23 cellular contexts compared by ENCODE assay signal in the genomic region with DNA sequence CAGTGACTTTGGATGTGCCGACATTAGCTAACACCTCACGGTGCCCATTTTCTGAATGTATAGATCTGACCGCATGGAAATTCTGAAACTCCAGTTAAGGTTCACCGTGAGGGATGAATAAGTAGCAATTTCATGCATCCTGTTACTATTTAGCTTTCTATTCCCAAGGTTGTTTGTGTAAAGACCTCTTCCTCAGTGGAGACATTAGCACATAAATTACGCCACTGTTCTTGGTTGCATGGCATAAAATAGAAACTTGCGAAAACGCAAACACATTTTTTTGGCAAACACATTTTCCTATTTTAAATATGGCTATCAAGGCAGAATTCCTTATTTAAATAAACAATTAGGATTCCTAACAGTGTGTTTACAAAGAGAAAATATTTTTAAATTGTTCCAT. TPM values are rescaled to one million over a fixed set of nuclear protein-coding genes. Genes with fewer than 3 reads are reported as not detected.
"Had no signal": no experiment of that assay in that cellular context is flagged by ENCODE, and none has a peak within 500 bp of the region (broad histone marks: within the 10 kb centered on the region; RNA-seq: fewer than 3 reads in every experiment).

No MANE protein-coding gene starts in this region.

- H3K27me3 Mint-ChIP-seq: activated naive CD8-positive, alpha-beta T cell treated with anti-CD3 and anti-CD28 coated beads for 36 hours had no signal

- DNase-seq: activated B cell treated with CpG ODN at 0.5 μM for 24 hours; activated CD4-positive, alpha-beta T cell treated with anti-CD3 and anti-CD28 coated beads for 1 hour; activated CD4-positive, alpha-beta T cell treated with anti-CD3 and anti-CD28 coated beads, Interleukin-2, amount 10 ng/mL, durations not matched to agents 24 days and 14 days; activated CD4-positive, alpha-beta T cell treated with anti-CD3 and anti-CD28 coated beads, Interleukin-2, amount 50 U/mL, for 48 hours; activated CD8-positive, alpha-beta memory T cell treated with anti-CD3 and anti-CD28 coated beads for 24 hours; activated gamma-delta T cell treated with Interleukin-2 at 50 U/mL for 16 hours; activated naive CD4-positive, alpha-beta T cell treated with anti-CD3 and anti-CD28 coated beads, Interleukin-2, amount 10 ng/mL, durations not matched to agents 7 days and 5 days; activated naive CD8-positive, alpha-beta T cell treated with anti-CD3 and anti-CD28 coated beads for 36 hours; activated T-cell treated with anti-CD3 and anti-CD28 coated beads for 4 hours; activated T-cell treated with anti-CD3 and anti-CD28 coated beads, Interleukin-2, amount 50 U/mL, for 72 hours; cerebellar nuclear complex; Karpas-422; MM.1S; NCI-H1105; NCI-H1436; NCI-H1694 treated with DMSO at 0.1 percent for 48 hours; NCI-H2029 treated with DMSO at 0.1 percent for 48 hours; NCI-H510A treated with DMSO at 0.1 percent for 48 hours; NCI-H69; SHP77 had no signal

- H3K4me3 Mint-ChIP-seq: activated B cell treated with CpG ODN at 0.5 μM for 24 hours; activated CD4-positive, alpha-beta T cell treated with anti-CD3 and anti-CD28 coated beads, Interleukin-2, amount 10 ng/mL, durations not matched to agents 24 days and 14 days; activated naive CD4-positive, alpha-beta T cell treated with anti-CD3 and anti-CD28 coated beads, Interleukin-2, amount 10 ng/mL, durations not matched to agents 7 days and 5 days; activated naive CD8-positive, alpha-beta T cell treated with anti-CD3 and anti-CD28 coated beads for 36 hours; activated T-cell treated with anti-CD3 and anti-CD28 coated beads, Interleukin-2, amount 50 U/mL, for 72 hours; T-helper 1 cell treated with Interleukin-12 subunit alpha and Interleukin-12 subunit beta and Interleukin-4 antibody, amounts not matched to agents 30 μg/mL and 1 μg/mL, for 36 hours had no signal

- FAIRE-seq: RCC 7860 had no signal

- ATAC-seq: activated T-cell treated with anti-CD3 and anti-CD28 coated beads, Interleukin-2, amount 50 U/mL, for 72 hours had no signal

- H3K9me3 Mint-ChIP-seq: activated B cell treated with CpG ODN at 0.5 μM for 24 hours; activated CD4-positive, alpha-beta T cell treated with anti-CD3 and anti-CD28 coated beads, Interleukin-2, amount 10 ng/mL, durations not matched to agents 24 days and 14 days; activated naive CD4-positive, alpha-beta T cell treated with anti-CD3 and anti-CD28 coated beads, Interleukin-2, amount 10 ng/mL, durations not matched to agents 7 days and 5 days; activated naive CD8-positive, alpha-beta T cell treated with anti-CD3 and anti-CD28 coated beads for 36 hours; activated T-cell treated with anti-CD3 and anti-CD28 coated beads, Interleukin-2, amount 50 U/mL, for 72 hours; activated T-helper 2 cell treated with anti-CD3 and anti-CD28 coated beads, Interferon-gamma antibody, Interleukin-2, Interleukin-4, amounts not matched to agents 10 μg/mL and 5 μg/mL and 100 μg/mL, durations not matched to agents 14 hours and 24 hours and 36 hours; T-helper 1 cell treated with Interleukin-12 subunit alpha and Interleukin-12 subunit beta and Interleukin-4 antibody, amounts not matched to agents 30 μg/mL and 1 μg/mL, for 36 hours had no signal

- H3K4me1 Mint-ChIP-seq: activated B cell treated with CpG ODN at 0.5 μM for 24 hours; activated CD4-positive, alpha-beta T cell treated with anti-CD3 and anti-CD28 coated beads, Interleukin-2, amount 10 ng/mL, durations not matched to agents 24 days and 14 days; activated naive CD4-positive, alpha-beta T cell treated with anti-CD3 and anti-CD28 coated beads, Interleukin-2, amount 10 ng/mL, durations not matched to agents 7 days and 5 days; activated naive CD8-positive, alpha-beta T cell treated with anti-CD3 and anti-CD28 coated beads for 36 hours had no signal

- H3K27ac Mint-ChIP-seq: activated B cell treated with CpG ODN at 0.5 μM for 24 hours; activated CD4-positive, alpha-beta T cell treated with anti-CD3 and anti-CD28 coated beads, Interleukin-2, amount 10 ng/mL, durations not matched to agents 24 days and 14 days; activated naive CD4-positive, alpha-beta T cell treated with anti-CD3 and anti-CD28 coated beads, Interleukin-2, amount 10 ng/mL, durations not matched to agents 7 days and 5 days; activated naive CD8-positive, alpha-beta T cell treated with anti-CD3 and anti-CD28 coated beads for 36 hours; activated T-cell treated with anti-CD3 and anti-CD28 coated beads, Interleukin-2, amount 50 U/mL, for 72 hours; activated T-helper 2 cell treated with anti-CD3 and anti-CD28 coated beads, Interferon-gamma antibody, Interleukin-2, Interleukin-4, amounts not matched to agents 10 μg/mL and 5 μg/mL and 100 μg/mL, durations not matched to agents 14 hours and 24 hours and 36 hours; T-helper 1 cell treated with Interleukin-12 subunit alpha and Interleukin-12 subunit beta and Interleukin-4 antibody, amounts not matched to agents 30 μg/mL and 1 μg/mL, for 36 hours had no signal

- H3K36me3 Mint-ChIP-seq: activated naive CD4-positive, alpha-beta T cell treated with anti-CD3 and anti-CD28 coated beads, Interleukin-2, amount 10 ng/mL, durations not matched to agents 7 days and 5 days; activated naive CD8-positive, alpha-beta T cell treated with anti-CD3 and anti-CD28 coated beads for 36 hours had no signal

RNA-seq across cellular contexts. Expression of a gene that starts 36.5 kb away (rescaled TPM):
- total RNA-seq: activated B cell treated with CpG ODN at 0.5 μM for 24 hours; activated CD4-positive, alpha-beta T cell treated with anti-CD3 and anti-CD28 coated beads, Interleukin-2, amount 10 ng/mL, durations not matched to agents 24 days and 14 days; activated naive CD8-positive, alpha-beta T cell treated with anti-CD3 and anti-CD28 coated beads for 36 hours; activated T-cell treated with anti-CD3 and anti-CD28 coated beads, Interleukin-2, amount 50 U/mL, for 72 hours; activated T-helper 2 cell treated with anti-CD3 and anti-CD28 coated beads, Interferon-gamma antibody, Interleukin-2, Interleukin-4, amounts not matched to agents 10 μg/mL and 5 μg/mL and 100 μg/mL, durations not matched to agents 14 hours and 24 hours and 36 hours had no signal
